Comparison of ENCODE assay signal across 1 cellular context in the genomic region with DNA sequence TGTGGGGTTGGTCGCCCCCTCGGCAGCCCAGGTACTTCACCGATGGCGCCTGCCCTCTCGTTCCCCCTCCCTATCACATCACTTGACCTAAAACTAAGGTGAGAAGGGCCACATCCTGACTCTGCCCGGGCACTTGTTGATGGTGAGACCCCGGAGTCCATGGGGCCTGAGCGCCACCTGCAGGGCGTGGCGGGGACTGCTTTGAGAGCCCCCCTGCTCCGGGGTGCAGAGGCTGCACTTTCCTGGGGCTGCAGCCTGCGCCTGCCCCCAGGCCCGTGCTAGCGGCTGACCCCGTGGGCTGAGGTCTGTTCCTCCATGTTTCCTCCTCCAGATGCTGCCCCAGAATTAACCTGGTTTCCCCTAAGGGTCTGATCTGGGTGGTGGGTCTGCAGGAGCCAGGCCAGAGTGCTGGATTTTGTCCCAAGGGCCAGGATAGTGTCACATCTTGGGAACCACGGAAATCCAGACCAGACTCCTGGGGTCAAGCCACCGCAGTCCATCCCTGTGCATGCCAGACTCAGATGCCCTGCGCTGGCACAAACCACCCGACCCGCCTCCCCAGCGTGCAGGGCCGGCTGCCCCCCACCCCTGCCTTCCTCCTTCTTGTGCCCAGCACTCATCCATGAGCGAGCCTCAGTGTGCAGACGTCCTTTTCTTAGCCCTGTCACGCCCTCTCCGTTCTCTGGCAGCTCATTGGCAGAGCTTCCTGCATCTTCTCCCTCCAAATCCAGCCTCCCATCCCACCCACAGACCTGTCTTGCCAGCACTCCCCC.
TF ChIP-seq lines count a peak whose summit lies in the region.

No MANE protein-coding gene starts in this region.

TF ChIP-seq in HepG2, 621 proteins besides CTCF, POLR2A, EP300 and RAD21 (continues in another document):
- TF ChIP-seq, protein P1, sequence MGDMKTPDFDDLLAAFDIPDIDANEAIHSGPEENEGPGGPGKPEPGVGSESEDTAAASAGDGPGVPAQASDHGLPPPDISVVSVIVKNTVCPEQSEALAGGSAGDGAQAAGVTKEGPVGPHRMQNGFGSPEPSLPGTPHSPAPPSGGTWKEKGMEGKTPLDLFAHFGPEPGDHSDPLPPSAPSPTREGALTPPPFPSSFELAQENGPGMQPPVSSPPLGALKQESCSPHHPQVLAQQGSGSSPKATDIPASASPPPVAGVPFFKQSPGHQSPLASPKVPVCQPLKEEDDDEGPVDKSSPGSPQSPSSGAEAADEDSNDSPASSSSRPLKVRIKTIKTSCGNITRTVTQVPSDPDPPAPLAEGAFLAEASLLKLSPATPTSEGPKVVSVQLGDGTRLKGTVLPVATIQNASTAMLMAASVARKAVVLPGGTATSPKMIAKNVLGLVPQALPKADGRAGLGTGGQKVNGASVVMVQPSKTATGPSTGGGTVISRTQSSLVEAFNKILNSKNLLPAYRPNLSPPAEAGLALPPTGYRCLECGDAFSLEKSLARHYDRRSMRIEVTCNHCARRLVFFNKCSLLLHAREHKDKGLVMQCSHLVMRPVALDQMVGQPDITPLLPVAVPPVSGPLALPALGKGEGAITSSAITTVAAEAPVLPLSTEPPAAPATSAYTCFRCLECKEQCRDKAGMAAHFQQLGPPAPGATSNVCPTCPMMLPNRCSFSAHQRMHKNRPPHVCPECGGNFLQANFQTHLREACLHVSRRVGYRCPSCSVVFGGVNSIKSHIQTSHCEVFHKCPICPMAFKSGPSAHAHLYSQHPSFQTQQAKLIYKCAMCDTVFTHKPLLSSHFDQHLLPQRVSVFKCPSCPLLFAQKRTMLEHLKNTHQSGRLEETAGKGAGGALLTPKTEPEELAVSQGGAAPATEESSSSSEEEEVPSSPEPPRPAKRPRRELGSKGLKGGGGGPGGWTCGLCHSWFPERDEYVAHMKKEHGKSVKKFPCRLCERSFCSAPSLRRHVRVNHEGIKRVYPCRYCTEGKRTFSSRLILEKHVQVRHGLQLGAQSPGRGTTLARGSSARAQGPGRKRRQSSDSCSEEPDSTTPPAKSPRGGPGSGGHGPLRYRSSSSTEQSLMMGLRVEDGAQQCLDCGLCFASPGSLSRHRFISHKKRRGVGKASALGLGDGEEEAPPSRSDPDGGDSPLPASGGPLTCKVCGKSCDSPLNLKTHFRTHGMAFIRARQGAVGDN (CRISPR knock-in tag; IDR thresholded peaks at IDR 0.05) = peak; percentile 65
- TF ChIP-seq, protein P2, sequence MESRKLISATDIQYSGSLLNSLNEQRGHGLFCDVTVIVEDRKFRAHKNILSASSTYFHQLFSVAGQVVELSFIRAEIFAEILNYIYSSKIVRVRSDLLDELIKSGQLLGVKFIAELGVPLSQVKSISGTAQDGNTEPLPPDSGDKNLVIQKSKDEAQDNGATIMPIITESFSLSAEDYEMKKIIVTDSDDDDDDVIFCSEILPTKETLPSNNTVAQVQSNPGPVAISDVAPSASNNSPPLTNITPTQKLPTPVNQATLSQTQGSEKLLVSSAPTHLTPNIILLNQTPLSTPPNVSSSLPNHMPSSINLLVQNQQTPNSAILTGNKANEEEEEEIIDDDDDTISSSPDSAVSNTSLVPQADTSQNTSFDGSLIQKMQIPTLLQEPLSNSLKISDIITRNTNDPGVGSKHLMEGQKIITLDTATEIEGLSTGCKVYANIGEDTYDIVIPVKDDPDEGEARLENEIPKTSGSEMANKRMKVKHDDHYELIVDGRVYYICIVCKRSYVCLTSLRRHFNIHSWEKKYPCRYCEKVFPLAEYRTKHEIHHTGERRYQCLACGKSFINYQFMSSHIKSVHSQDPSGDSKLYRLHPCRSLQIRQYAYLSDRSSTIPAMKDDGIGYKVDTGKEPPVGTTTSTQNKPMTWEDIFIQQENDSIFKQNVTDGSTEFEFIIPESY (CRISPR knock-in tag; IDR thresholded peaks at IDR 0.05) = peak; percentile 98
- peak; percentile 53; the same call in 1 of the 2 replicates for TF ChIP-seq ZNF230 (CRISPR knock-in tag; IDR thresholded peaks at IDR 0.05)
- TF ChIP-seq TEAD3 (CRISPR knock-in tag; optimal IDR thresholded peaks at IDR 0.05; ENCODE audit: borderline replicate concordance) = peak; percentile 36
- TF ChIP-seq, protein P3, sequence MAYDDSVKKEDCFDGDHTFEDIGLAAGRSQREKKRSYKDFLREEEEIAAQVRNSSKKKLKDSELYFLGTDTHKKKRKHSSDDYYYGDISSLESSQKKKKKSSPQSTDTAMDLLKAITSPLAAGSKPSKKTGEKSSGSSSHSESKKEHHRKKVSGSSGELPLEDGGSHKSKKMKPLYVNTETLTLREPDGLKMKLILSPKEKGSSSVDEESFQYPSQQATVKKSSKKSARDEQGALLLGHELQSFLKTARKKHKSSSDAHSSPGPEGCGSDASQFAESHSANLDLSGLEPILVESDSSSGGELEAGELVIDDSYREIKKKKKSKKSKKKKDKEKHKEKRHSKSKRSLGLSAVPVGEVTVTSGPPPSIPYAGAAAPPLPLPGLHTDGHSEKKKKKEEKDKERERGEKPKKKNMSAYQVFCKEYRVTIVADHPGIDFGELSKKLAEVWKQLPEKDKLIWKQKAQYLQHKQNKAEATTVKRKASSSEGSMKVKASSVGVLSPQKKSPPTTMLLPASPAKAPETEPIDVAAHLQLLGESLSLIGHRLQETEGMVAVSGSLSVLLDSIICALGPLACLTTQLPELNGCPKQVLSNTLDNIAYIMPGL (CRISPR knock-in tag; IDR thresholded peaks at IDR 0.05; ENCODE audit: borderline replicate concordance in 1 of 2, low read depth in 1 of 2) = peak; percentile 64 to 69; a peak in 3 of 4 replicates
- 0 out of 2 replicates have a peak, but pooled peaks have one; percentile 69 for TF ChIP-seq TBX2 (CRISPR knock-in tag; IDR thresholded peaks at IDR 0.05; ENCODE audit: borderline replicate concordance)
- TF ChIP-seq ZNF501 (CRISPR knock-in tag; IDR thresholded peaks at IDR 0.05) = 0 out of 2 replicates have a peak, but pooled peaks have one; percentile 46
- TF ChIP-seq GFI1 (CRISPR knock-in tag; IDR thresholded peaks at IDR 0.05; ENCODE audit: borderline replicate concordance) = no peak
- TF ChIP-seq ZNF101 (CRISPR knock-in tag; IDR thresholded peaks at IDR 0.05; ENCODE audit: borderline replicate concordance, low read depth) = 0 out of 2 replicates have a peak, but pooled peaks have one; percentile 19
- no peak for TF ChIP-seq ZNF335 (CRISPR knock-in tag; IDR thresholded peaks at IDR 0.05)
- TF ChIP-seq CBX1 (IDR thresholded peaks at IDR 0.05; ENCODE audit: low read depth) = no peak
- no peak for TF ChIP-seq ZSCAN29 (CRISPR knock-in tag; conservative IDR thresholded peaks at IDR 0.05)
- TF ChIP-seq SALL1 (CRISPR knock-in tag; IDR thresholded peaks at IDR 0.05) = peak; percentile 52
- TF ChIP-seq SMAD9 (CRISPR knock-in tag; IDR thresholded peaks at IDR 0.05) = no peak
- TF ChIP-seq HNF1A (IDR thresholded peaks at IDR 0.05; ENCODE audit: low read depth) = no peak
- TF ChIP-seq HNF1A (CRISPR knock-in tag; IDR thresholded peaks at IDR 0.05; ENCODE audit: borderline replicate concordance) = 0 out of 2 replicates have a peak, but pooled peaks have one; percentile 16
- TF ChIP-seq RBM39 (IDR thresholded peaks at IDR 0.05; ENCODE audit: low read depth, low read length, poor library complexity, severe bottlenecking) = peak; percentile 76
- TF ChIP-seq ZBTB42 (CRISPR knock-in tag; IDR thresholded peaks at IDR 0.05) = no peak
- TF ChIP-seq ZNF251 (CRISPR knock-in tag; IDR thresholded peaks at IDR 0.05) = 0 out of 2 replicates have a peak, but pooled peaks have one; percentile 39
- 0 out of 2 replicates have a peak, but pooled peaks have one; percentile 22 for TF ChIP-seq ERF (CRISPR knock-in tag; IDR thresholded peaks at IDR 0.05)
- TF ChIP-seq, protein P4, sequence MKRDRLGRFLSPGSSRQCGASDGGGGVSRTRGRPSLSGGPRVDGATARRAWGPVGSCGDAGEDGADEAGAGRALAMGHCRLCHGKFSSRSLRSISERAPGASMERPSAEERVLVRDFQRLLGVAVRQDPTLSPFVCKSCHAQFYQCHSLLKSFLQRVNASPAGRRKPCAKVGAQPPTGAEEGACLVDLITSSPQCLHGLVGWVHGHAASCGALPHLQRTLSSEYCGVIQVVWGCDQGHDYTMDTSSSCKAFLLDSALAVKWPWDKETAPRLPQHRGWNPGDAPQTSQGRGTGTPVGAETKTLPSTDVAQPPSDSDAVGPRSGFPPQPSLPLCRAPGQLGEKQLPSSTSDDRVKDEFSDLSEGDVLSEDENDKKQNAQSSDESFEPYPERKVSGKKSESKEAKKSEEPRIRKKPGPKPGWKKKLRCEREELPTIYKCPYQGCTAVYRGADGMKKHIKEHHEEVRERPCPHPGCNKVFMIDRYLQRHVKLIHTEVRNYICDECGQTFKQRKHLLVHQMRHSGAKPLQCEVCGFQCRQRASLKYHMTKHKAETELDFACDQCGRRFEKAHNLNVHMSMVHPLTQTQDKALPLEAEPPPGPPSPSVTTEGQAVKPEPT (CRISPR knock-in tag; IDR thresholded peaks at IDR 0.05; ENCODE audit: low read depth) = 0 out of 2 replicates have a peak, but pooled peaks have one; percentile 28
- peak; percentile 61; the same call in 1 of the 2 replicates for TF ChIP-seq HNF1B (CRISPR knock-in tag; IDR thresholded peaks at IDR 0.05)
- no peak for TF ChIP-seq ZNF644 (CRISPR knock-in tag; IDR thresholded peaks at IDR 0.05; ENCODE audit: low read depth)
- no peak for TF ChIP-seq MIXL1 (CRISPR knock-in tag; IDR thresholded peaks at IDR 0.05)
- peak; percentile 83 for TF ChIP-seq ZBTB7A (CRISPR knock-in tag; IDR thresholded peaks at IDR 0.05)
- 0 out of 2 replicates have a peak, but pooled peaks have one; percentile 50 for TF ChIP-seq MEIS1 (CRISPR knock-in tag; IDR thresholded peaks at IDR 0.05; ENCODE audit: borderline replicate concordance)
